ENCODE assay signal across 12 cellular contexts in genomic region chr1:16076003-16076870, GRCh38. TPM values are rescaled to one million over a fixed set of nuclear protein-coding genes. Genes with fewer than 3 reads are reported as not detected.
DNase-seq lines count a peak whose midpoint lies in the region; ATAC-seq, FAIRE-seq and TF ChIP-seq lines count a peak whose summit lies in the region.
"Had no signal": no experiment of that assay in that cellular context is flagged by ENCODE, and none has a peak within 500 bp of the region (broad histone marks: within the 10 kb centered on the region; RNA-seq: fewer than 3 reads in every experiment).

No MANE protein-coding gene starts in this region.

- H3K36me3 ChIP-seq in K562 (ENCODE audit: control insufficient read depth, insufficient read depth, low read length) = no peaks in the 10 kb centered on the region
- H3K36me3 ChIP-seq: pancreas had no signal

- H3K27ac ChIP-seq in K562 (ENCODE audit: extremely low read depth, low read depth, low read length) = no peak overlapping the region; the same call in 2 of the 3 replicates
- H3K27ac ChIP-seq: pancreas had no signal

- H3K9me3 ChIP-seq in K562 (replicated peaks; ENCODE audit: control insufficient read depth, insufficient read depth, low read depth, low read length) = no peaks in the 10 kb centered on the region
- H3K9me3 ChIP-seq: pancreas had no signal

- H4K20me1 ChIP-seq in K562 (replicated peaks; ENCODE audit: control insufficient read depth, insufficient read depth, low read length) = no peaks in the 10 kb centered on the region

- H3K4me2 ChIP-seq in K562 (ENCODE audit: insufficient read depth, low read length) = peak overlapping the region; percentile 62

- TF ChIP-seq POLR2A in K562 (conservative IDR thresholded peaks at IDR 0.05) (no peak), lower leg skin (IDR thresholded peaks at IDR 0.05) (no peak)

- TF ChIP-seq RAD21 in K562 (CRISPR knock-in tag; conservative IDR thresholded peaks at IDR 0.05 in 1 of 2, IDR thresholded peaks at IDR 0.05 in 1 of 2) = peak in 1 of 2 experiments; percentile 2; a peak in 1 of 4 replicates

- WGBS in K562 (ENCODE audit: insufficient coverage, low coverage, missing lambda C conversion rate) = 19% methylated on average over 14 of the region's 14 CpGs
- 75% methylated on average over 13 to 14 of the region's 14 CpGs for WGBS in lower leg skin, 2 donors

- peaks cover 19 to 35% of the 10 kb centered on the region in 2 experiments; a peak in 4 of 5 replicates for H3K4me1 ChIP-seq in K562 (replicated peaks in 1 of 2; ENCODE audit: control insufficient read depth in 2 of 2, insufficient read depth in 2 of 2, low read length in 2 of 2)

- POLR2A ChIA-PET in K562 (lab: Yijun Ruan, JAX) = interaction anchor here (0.7 kb wide), 1 partner anchor 201 kb away, joined by 3 read pairs; no protein-coding TSS in a partner anchor

- BruUV-seq in K562 (replicated peaks; lab: Mats Ljungman, UMichigan) = no TSS peak

- H3K9me1 ChIP-seq in K562 (ENCODE audit: control insufficient read depth, insufficient read depth, low read length) = no peaks in the 10 kb centered on the region

- CTCF ChIA-PET in K562 (lab: Yijun Ruan, JAX; ENCODE audit: low intra/inter-chr PET ratio) = interaction anchor here (0.9 to 9.0 kb wide), 2 partner anchors 110 to 168 kb away, joined by 3 to 208 read pairs; no protein-coding TSS in a partner anchor

- ATAC-seq in K562 (peak; percentile 45), HG02610 (IDR thresholded peaks at IDR 0.05; ENCODE audit: unreplicated experiment) (no peak)

- no peak overlapping the region for H3K4me3 ChIP-seq in K562
- H3K4me3 ChIP-seq in lower leg skin (ENCODE audit: low read depth, poor library complexity, severe bottlenecking) = no peak overlapping the region
- H3K4me3 ChIP-seq: pancreas had no signal

- peak; percentile 91 for FAIRE-seq in K562 (lab: Jason Lieb, UNC)
- FAIRE-seq in GM19239 (lab: Jason Lieb, UNC) = no peak
- FAIRE-seq: pancreas had no signal

- H3K27me3 ChIP-seq in K562 (ENCODE audit: control insufficient read depth in 2 of 2, insufficient read depth in 2 of 2, low read length in 2 of 2) = peaks cover 0 to 10% of the 10 kb centered on the region in 2 experiments; a peak in 2 of 5 replicates
- H3K27me3 ChIP-seq: pancreas had no signal

- H3K79me2 ChIP-seq in K562 (ENCODE audit: control insufficient read depth, insufficient read depth, low read length) = no peaks in the 10 kb centered on the region

- in situ Hi-C loops in K562 (cut with MboI) = no loop called here

- H2AFZ ChIP-seq in K562 (ENCODE audit: low read depth, low read length) = peak overlapping the region; percentile 54; the same call in 1 of the 2 replicates

- 0 out of 6 replicates have a peak, but pooled peaks of 1 of the 3 experiments have one; percentile 4 for TF ChIP-seq CTCF in K562 (IDR thresholded peaks at IDR 0.05 in 2 of 3, conservative IDR thresholded peaks at IDR 0.05 in 1 of 3; ENCODE audit: insufficient read depth in 2 of 3, low read depth in 1 of 3, low read length in 3 of 3)
- no peak for TF ChIP-seq CTCF in lower leg skin (IDR thresholded peaks at IDR 0.05)

- H3K9ac ChIP-seq in K562 (ENCODE audit: insufficient read depth in 1 of 2, low read depth in 2 of 2, low read length in 2 of 2) = peak overlapping the region; percentile 22 to 47; a peak in 3 of 4 replicates

- peak; percentile 94 for DNase-seq in AG08395 (ENCODE audit: low spot score)
- DNase-seq in HS-27A (ENCODE audit: low read depth) = peak; percentile 83
- peak; percentile 69 to 88 (median 78) for DNase-seq in K562 (ENCODE audit: extremely low read depth in 1 of 4, low spot score in 3 of 4)
- peak; percentile 90 for DNase-seq in kidney tubule cell (ENCODE audit: low spot score)
- no peak for DNase-seq in GM19239 (ENCODE audit: insufficient read length, low spot score)
- no peak for DNase-seq in lower leg skin (ENCODE audit: low spot score in 2 of 2)
- no peak for DNase-seq in foreskin melanocyte
- DNase-seq: activated effector memory CD4-positive, alpha-beta T cell treated with anti-CD3 and anti-CD28 coated beads, Interleukin-2, amount 50 U/mL, for 16 hours; hippocampal formation; NCI-H1694 had no signal

- intact Hi-C loops in K562 (cut with micrococcal nuclease) (no loop called here), lower leg skin (cut with DNase I; ENCODE audit: low total_unique reads) (loop anchor here (5.0 kb wide), 2 partner anchors 111 to 166 kb away; no protein-coding TSS in a partner anchor)

- TF ChIP-seq EP300 in K562 (IDR thresholded peaks at IDR 0.05; ENCODE audit: low read length) = peak; percentile 23; the same call in 1 of the 2 replicates

RNA-seq across cellular contexts. Expression of gene FAM131C, which starts 2.8 kb away (rescaled TPM):
- 0.23 TPM in 1 of 2 replicates, not detected in the other for total RNA-seq in K562 (2011; cell fraction: chromatin; rRNA removed; ENCODE audit: low replicate concordance)
- total RNA-seq in K562 (2011; cell fraction: nucleolus; rRNA removed) = not detected in 2 replicates
- not detected in 2 replicates for total RNA-seq in K562 (2011; cell fraction: nucleoplasm; rRNA removed)
- not detected in 2 replicates for total RNA-seq in K562 (2014; rRNA removed)
- not detected in 2 replicates for total RNA-seq in K562 (2014; rRNA removed; fragmentation: Illumina TruSeq; extraction: Trizol)
- total RNA-seq in K562 (2015; rRNA removed; fragmentation: Illumina TruSeq; extraction: Trizol) = not detected in 2 replicates
- total RNA-seq in K562 (2021) = 0.16 and 0.18 TPM in 2 replicates
- polyA plus RNA-seq in K562 (2011; rRNA removed) = 0.10 and 0.12 TPM in 2 replicates
- 0.18 and 0.64 TPM in 2 replicates for polyA plus RNA-seq in K562 (2011; cell fraction: cytosol; rRNA removed)
- polyA plus RNA-seq in K562 (2011; cell fraction: nucleus; rRNA removed) = 0.17 and 0.18 TPM in 2 replicates
- polyA plus RNA-seq in K562 (2012) = 0.07 and 0.32 TPM in 2 replicates
- polyA plus RNA-seq in K562 (2014; fragmentation: Illumina TruSeq; extraction: Trizol) = 0.11 TPM in 1 of 2 replicates, not detected in the other
- not detected for polyA plus RNA-seq in K562 (2014; fragmentation: Nextera tagmentation; extraction: Ambion mirVana)
- 0.29 TPM in 1 of 2 replicates, not detected in the other for polyA plus RNA-seq in K562 (2014; rRNA removed)
- polyA minus RNA-seq in K562 (2011; rRNA and poly(A)+ RNA removed) = not detected in 2 replicates
- 0.86 TPM in 1 of 2 replicates, not detected in the other for polyA minus RNA-seq in K562 (2011; cell fraction: cytosol; rRNA and poly(A)+ RNA removed)
- polyA minus RNA-seq in K562 (2011; cell fraction: nucleus; rRNA and poly(A)+ RNA removed) = 0.13 TPM in 1 of 2 replicates, not detected in the other
- 1 to 10 TPM; 1.1 to 2.6 (median 1.7) TPM for total RNA-seq in lower leg skin

RNA-seq across cellular contexts. Expression of gene CLCNKB, which starts 32.7 kb away (rescaled TPM):
- 1.2 and 5.1 TPM in 2 replicates for total RNA-seq in K562 (2011; cell fraction: chromatin; rRNA removed; ENCODE audit: low replicate concordance)
- total RNA-seq in K562 (2011; cell fraction: nucleolus; rRNA removed) = 3.3 and 5.3 TPM in 2 replicates
- total RNA-seq in K562 (2011; cell fraction: nucleoplasm; rRNA removed) = 1.8 and 2.3 TPM in 2 replicates
- 0.64 and 1.6 TPM in 2 replicates for total RNA-seq in K562 (2014; rRNA removed)
- 0.32 and 0.40 TPM in 2 replicates for total RNA-seq in K562 (2014; rRNA removed; fragmentation: Illumina TruSeq; extraction: Trizol)
- total RNA-seq in K562 (2015; rRNA removed; fragmentation: Illumina TruSeq; extraction: Trizol) = 0.19 and 0.29 TPM in 2 replicates
- 1.1 TPM in 2 replicates for total RNA-seq in K562 (2021)
- 1.4 and 4.0 TPM in 2 replicates for polyA plus RNA-seq in K562 (2011; rRNA removed)
- polyA plus RNA-seq in K562 (2011; cell fraction: cytosol; rRNA removed) = 3.6 and 5.5 TPM in 2 replicates
- 22.9 and 26.0 TPM in 2 replicates for polyA plus RNA-seq in K562 (2011; cell fraction: nucleus; rRNA removed)
- 0.48 and 1.8 TPM in 2 replicates for polyA plus RNA-seq in K562 (2012)
- 0.97 and 1.1 TPM in 2 replicates for polyA plus RNA-seq in K562 (2014; fragmentation: Illumina TruSeq; extraction: Trizol)
- polyA plus RNA-seq in K562 (2014; fragmentation: Nextera tagmentation; extraction: Ambion mirVana) = under 1 TPM; 0.08 to 0.49 TPM
- polyA plus RNA-seq in K562 (2014; rRNA removed) = 1.2 and 1.7 TPM in 2 replicates
- 0.99 and 1.2 TPM in 2 replicates for polyA minus RNA-seq in K562 (2011; rRNA and poly(A)+ RNA removed)
- polyA minus RNA-seq in K562 (2011; cell fraction: cytosol; rRNA and poly(A)+ RNA removed) = 1.0 TPM in 1 of 2 replicates, not detected in the other
- polyA minus RNA-seq in K562 (2011; cell fraction: nucleus; rRNA and poly(A)+ RNA removed) = 1.5 and 2.3 TPM in 2 replicates
- total RNA-seq in lower leg skin = under 1 TPM in 1 of 4 donors, not detected in 3; 0.26 TPM

RNA-seq across cellular contexts. Expression of gene CLCNKA, which starts 54.4 kb away (rescaled TPM):
- 0.55 and 2.4 TPM in 2 replicates for total RNA-seq in K562 (2011; cell fraction: chromatin; rRNA removed; ENCODE audit: low replicate concordance)
- 0.92 and 2.0 TPM in 2 replicates for total RNA-seq in K562 (2011; cell fraction: nucleolus; rRNA removed)
- total RNA-seq in K562 (2011; cell fraction: nucleoplasm; rRNA removed) = 0.76 and 2.0 TPM in 2 replicates
- total RNA-seq in K562 (2014; rRNA removed) (0.18 TPM in 1 of 2 replicates, not detected in the other), K562 (2014; rRNA removed; fragmentation: Illumina TruSeq; extraction: Trizol) (not detected in 2 replicates), K562 (2015; rRNA removed; fragmentation: Illumina TruSeq; extraction: Trizol) (not detected in 2 replicates), K562 (2021) (0.07 and 0.18 TPM in 2 replicates), lower leg skin (1 to 10 TPM in 1 of 4 donors, under 1 TPM in 2, not detected in 1; 0.10 to 1.3 (median 0.63) TPM)
- polyA plus RNA-seq in K562 (2011; rRNA removed) (0.10 and 0.45 TPM in 2 replicates), K562 (2014; fragmentation: Illumina TruSeq; extraction: Trizol) (0.10 TPM in 1 of 2 replicates, not detected in the other), K562 (2014; fragmentation: Nextera tagmentation; extraction: Ambion mirVana) (under 1 TPM in 1 of 2 experiments, not detected in 1; 0.03 TPM), K562 (2014; rRNA removed) (0.37 TPM in 1 of 2 replicates, not detected in the other)
- 0.24 and 1.1 TPM in 2 replicates for polyA plus RNA-seq in K562 (2011; cell fraction: cytosol; rRNA removed)
- 4.6 and 6.0 TPM in 2 replicates for polyA plus RNA-seq in K562 (2011; cell fraction: nucleus; rRNA removed)
- polyA plus RNA-seq in K562 (2012) = 0.14 and 0.35 TPM in 2 replicates
- polyA minus RNA-seq in K562 (2011; rRNA and poly(A)+ RNA removed) = 0.07 TPM in 1 of 2 replicates, not detected in the other
- not detected in 2 replicates for polyA minus RNA-seq in K562 (2011; cell fraction: cytosol; rRNA and poly(A)+ RNA removed)
- 0.56 and 0.94 TPM in 2 replicates for polyA minus RNA-seq in K562 (2011; cell fraction: nucleus; rRNA and poly(A)+ RNA removed)

RNA-seq across cellular contexts. Expression of gene HSPB7, which starts 58.4 kb away (rescaled TPM):
- 0.44 TPM in 1 of 2 replicates, not detected in the other for total RNA-seq in K562 (2011; cell fraction: chromatin; rRNA removed; ENCODE audit: low replicate concordance)
- total RNA-seq in K562 (2011; cell fraction: nucleolus; rRNA removed) = not detected in 2 replicates
- 0.31 TPM in 1 of 2 replicates, not detected in the other for total RNA-seq in K562 (2011; cell fraction: nucleoplasm; rRNA removed)
- 0.05 TPM in 1 of 2 replicates, not detected in the other for total RNA-seq in K562 (2014; rRNA removed)
- total RNA-seq in K562 (2014; rRNA removed; fragmentation: Illumina TruSeq; extraction: Trizol) = not detected in 2 replicates
- not detected in 2 replicates for total RNA-seq in K562 (2015; rRNA removed; fragmentation: Illumina TruSeq; extraction: Trizol)
- 0.09 TPM in 1 of 2 replicates, not detected in the other for total RNA-seq in K562 (2021)
- polyA plus RNA-seq in K562 (2011; rRNA removed) = 0.07 and 0.08 TPM in 2 replicates
- polyA plus RNA-seq in K562 (2011; cell fraction: cytosol; rRNA removed) = 0.03 and 0.04 TPM in 2 replicates
- 0.07 and 0.08 TPM in 2 replicates for polyA plus RNA-seq in K562 (2011; cell fraction: nucleus; rRNA removed)
- 0.16 and 0.17 TPM in 2 replicates for polyA plus RNA-seq in K562 (2012)
- polyA plus RNA-seq in K562 (2014; fragmentation: Illumina TruSeq; extraction: Trizol) = 0.19 TPM in 1 of 2 replicates, not detected in the other
- polyA plus RNA-seq in K562 (2014; fragmentation: Nextera tagmentation; extraction: Ambion mirVana) = not detected
- not detected in 2 replicates for polyA plus RNA-seq in K562 (2014; rRNA removed)
- polyA minus RNA-seq in K562 (2011; rRNA and poly(A)+ RNA removed) = not detected in 2 replicates
- not detected in 2 replicates for polyA minus RNA-seq in K562 (2011; cell fraction: cytosol; rRNA and poly(A)+ RNA removed)
- polyA minus RNA-seq in K562 (2011; cell fraction: nucleus; rRNA and poly(A)+ RNA removed) = not detected in 2 replicates
- 1 to 10 TPM; 2.4 to 4.2 (median 3.0) TPM for total RNA-seq in lower leg skin

Comparison
In these comparisons a context has a peak if more than half of its experiments do, and no peak if none do; other contexts are left out.
1. DNase-seq: peak in AG08395 (single experiment), HS-27A (single experiment), K562 (4 of 4) and kidney tubule cell (single experiment); none in GM19239 (single experiment), lower leg skin (0 of 2) and foreskin melanocyte (single experiment).